In genomic region chr18:46510386-46510785, GRCh38 we compare ENCODE assay signal across 21 cellular contexts.
"Had no signal": no experiment of that assay in that cellular context is flagged by ENCODE, and none has a peak within 500 bp of the region (broad histone marks: within the 10 kb centered on the region; RNA-seq: fewer than 3 reads in every experiment).

No MANE protein-coding gene starts in this region.

- H3K4me3 ChIP-seq: colonic mucosa, esophagus squamous epithelium, gastrocnemius medialis, heart right ventricle, left lung, lung had no signal

- ATAC-seq: effector memory CD8-positive, alpha-beta T cell; gastrocnemius medialis; heart right ventricle; left cardiac atrium; left lung; left ventricle myocardium superior had no signal

- H3K27me3 Mint-ChIP-seq: dendritic cell treated with granulocyte-macrophage colony-stimulating factor and Interleukin-4, amounts not matched to agents 40 ng/mL and 50 ng/mL, for 4 days had no signal

- H3K27ac ChIP-seq: colonic mucosa, esophagus squamous epithelium, gastrocnemius medialis, heart right ventricle, left lung had no signal

- H3K27ac Mint-ChIP-seq: dendritic cell treated with granulocyte-macrophage colony-stimulating factor and Interleukin-4, amounts not matched to agents 40 ng/mL and 50 ng/mL, for 4 days; effector memory CD8-positive, alpha-beta T cell; memory B cell had no signal

- DNase-seq: colonic mucosa; cortex of kidney; effector CD8-positive, alpha-beta T cell; effector memory CD8-positive, alpha-beta T cell; esophagus squamous epithelium; foreskin fibroblast; foreskin melanocyte; gastrocnemius medialis; glutamatergic neuron; head of caudate nucleus; heart right ventricle; hippocampal formation; left cardiac atrium; left lung; left ventricle myocardium superior; mammary epithelial cell; mesendoderm; midbrain had no signal

- H3K9me3 ChIP-seq: colonic mucosa, esophagus squamous epithelium, gastrocnemius medialis, left lung had no signal

- H3K4me1 Mint-ChIP-seq: memory B cell had no signal

- H3K4me3 Mint-ChIP-seq: dendritic cell treated with granulocyte-macrophage colony-stimulating factor and Interleukin-4, amounts not matched to agents 40 ng/mL and 50 ng/mL, for 4 days; effector memory CD8-positive, alpha-beta T cell; memory B cell had no signal

- H3K4me1 ChIP-seq: colonic mucosa, esophagus squamous epithelium, gastrocnemius medialis, heart right ventricle, left lung had no signal

- H3K27me3 ChIP-seq: colonic mucosa, gastrocnemius medialis, heart right ventricle, left lung had no signal

- H3K36me3 ChIP-seq: colonic mucosa, esophagus squamous epithelium, gastrocnemius medialis had no signal

- H3K36me3 Mint-ChIP-seq: memory B cell had no signal

- H3K9me3 Mint-ChIP-seq: dendritic cell treated with granulocyte-macrophage colony-stimulating factor and Interleukin-4, amounts not matched to agents 40 ng/mL and 50 ng/mL, for 4 days had no signal
